ENCODE assay signal across 1 cellular context in the genomic region with DNA sequence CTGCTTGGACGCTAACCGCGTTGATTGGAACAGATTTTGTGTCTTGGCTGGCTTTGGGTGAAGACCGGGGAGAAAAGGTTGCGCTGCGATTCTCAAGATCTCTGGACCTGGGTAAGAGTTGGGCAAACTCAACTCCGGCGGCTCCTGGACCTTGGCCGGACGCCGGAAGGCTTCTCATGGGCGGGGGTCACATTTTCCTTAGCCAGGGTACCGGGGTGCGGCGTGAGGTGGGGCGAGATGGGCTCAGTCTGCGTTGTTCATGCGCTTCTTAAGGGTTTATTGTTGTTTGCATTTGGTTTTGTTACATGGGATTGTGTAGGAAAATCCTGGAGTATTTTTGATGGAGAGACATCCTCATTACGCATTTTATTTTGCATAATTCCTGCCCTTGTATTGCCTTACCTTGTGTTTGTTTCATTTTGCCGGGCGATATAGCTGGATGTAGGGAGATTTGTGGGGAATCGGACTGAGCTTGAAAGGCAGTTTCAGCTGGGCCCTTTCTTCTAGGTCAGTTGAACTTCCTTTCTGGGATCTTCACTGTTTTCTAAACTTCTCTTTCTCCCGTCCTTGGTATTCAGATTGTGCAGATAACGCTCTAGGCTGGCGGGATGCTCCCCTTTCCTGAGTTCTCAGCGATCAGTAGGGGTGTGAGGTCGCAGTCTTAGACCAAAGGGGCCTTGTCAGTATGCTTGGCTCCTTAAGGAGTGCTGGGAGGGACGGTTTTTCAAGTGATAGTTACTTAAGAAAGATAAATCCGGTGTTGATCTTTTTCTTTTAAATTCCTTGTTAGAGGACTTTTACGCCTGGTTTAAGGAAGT.
TF ChIP-seq lines count a peak whose summit lies in the region.

No MANE protein-coding gene starts in this region.

TF ChIP-seq in WTC11, 78 proteins besides CTCF, POLR2A, EP300 and RAD21 (continued from another document):
- TF ChIP-seq, protein P1, sequence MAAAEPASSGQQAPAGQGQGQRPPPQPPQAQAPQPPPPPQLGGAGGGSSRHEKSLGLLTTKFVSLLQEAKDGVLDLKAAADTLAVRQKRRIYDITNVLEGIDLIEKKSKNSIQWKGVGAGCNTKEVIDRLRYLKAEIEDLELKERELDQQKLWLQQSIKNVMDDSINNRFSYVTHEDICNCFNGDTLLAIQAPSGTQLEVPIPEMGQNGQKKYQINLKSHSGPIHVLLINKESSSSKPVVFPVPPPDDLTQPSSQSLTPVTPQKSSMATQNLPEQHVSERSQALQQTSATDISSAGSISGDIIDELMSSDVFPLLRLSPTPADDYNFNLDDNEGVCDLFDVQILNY (CRISPR knock-in tag; IDR thresholded peaks at IDR 0.05) = no peak
- TF ChIP-seq FOXJ3 (CRISPR knock-in tag; IDR thresholded peaks at IDR 0.05; ENCODE audit: borderline replicate concordance) (no peak), ATF1 (CRISPR knock-in tag; IDR thresholded peaks at IDR 0.05) (no peak), ELF4 (CRISPR knock-in tag; IDR thresholded peaks at IDR 0.05; ENCODE audit: low read depth) (no peak), MXD4 (CRISPR knock-in tag; IDR thresholded peaks at IDR 0.05; ENCODE audit: borderline replicate concordance) (no peak)
